Comparison of ENCODE assay signal across 8 cellular contexts in the genomic region with DNA sequence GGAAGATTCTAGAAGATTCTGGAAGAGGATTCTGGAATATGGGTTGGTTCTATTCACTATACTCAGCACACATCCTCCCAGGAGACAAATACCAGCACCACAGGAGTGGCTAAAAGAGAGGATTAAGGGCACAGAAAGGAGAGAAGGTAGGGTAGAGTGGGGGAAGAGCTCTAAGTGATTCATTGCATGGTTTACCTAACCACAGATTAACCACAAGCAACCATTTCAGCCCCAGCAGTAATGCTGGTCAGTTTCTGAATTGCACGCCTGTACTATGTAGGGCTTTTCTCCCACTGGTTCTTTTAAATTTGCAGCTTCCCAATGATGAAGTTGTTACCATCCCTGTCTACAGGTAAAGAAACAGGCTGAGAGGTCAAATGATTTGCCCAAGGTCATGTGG.
DNase-seq lines count a peak whose midpoint lies in the region; ATAC-seq and TF ChIP-seq lines count a peak whose summit lies in the region.

No MANE protein-coding gene starts in this region.

- peak; percentile 22 for TF ChIP-seq CTCF in retinal pigment epithelial cell (conservative IDR thresholded peaks at IDR 0.05; ENCODE audit: low read depth, low read length)

- no peaks in the 10 kb centered on the region for H3K9me3 Mint-ChIP-seq in effector memory CD8-positive, alpha-beta T cell

- H3K4me3 Mint-ChIP-seq in effector memory CD8-positive, alpha-beta T cell, result no peak overlapping the region

- H3K4me1 Mint-ChIP-seq in effector memory CD8-positive, alpha-beta T cell (ENCODE audit: low read depth in 2 of 2), result no peaks in the 10 kb centered on the region

- H3K4me3 ChIP-seq in retinal pigment epithelial cell (ENCODE audit: low read length), result no peak overlapping the region

- peak; percentile 15 for DNase-seq in RPMI8226
- DNase-seq in retinal pigment epithelial cell (ENCODE audit: low read depth), result peak; percentile 28
- DNase-seq in stimulated activated CD4-positive, alpha-beta T cell treated with anti-CD3 and anti-CD28 coated beads, Interleukin-4, amount 100 ng/mL, for 24 hours, result no peak
- no peak for DNase-seq in effector memory CD8-positive, alpha-beta T cell
- no peak for DNase-seq in NCI-H1417 (lab: John Stamatoyannopoulos, UW)

- no peaks in the 10 kb centered on the region for H3K36me3 Mint-ChIP-seq in effector memory CD8-positive, alpha-beta T cell (ENCODE audit: insufficient read depth)

- H3K27ac Mint-ChIP-seq in effector memory CD8-positive, alpha-beta T cell, result no peak overlapping the region

- peak; percentile 85 for ATAC-seq in GM18868 (IDR thresholded peaks at IDR 0.05; ENCODE audit: unreplicated experiment)
- ATAC-seq in HG02973 (IDR thresholded peaks at IDR 0.05; ENCODE audit: unreplicated experiment), result peak; percentile 79
- no peak for ATAC-seq in HG03025 (IDR thresholded peaks at IDR 0.05; ENCODE audit: low FRiP score, unreplicated experiment)
- ATAC-seq in effector memory CD8-positive, alpha-beta T cell (replicated peaks), result no peak

- peaks cover 65 to 66% of the 10 kb centered on the region in 2 donors for H3K27me3 Mint-ChIP-seq in effector memory CD8-positive, alpha-beta T cell

Comparison
In these comparisons a context has a peak if more than half of its experiments do, and no peak if none do; other contexts are left out.
1. ATAC-seq: peak in GM18868 (single experiment) and HG02973 (single experiment); none in HG03025 (single experiment) and effector memory CD8-positive, alpha-beta T cell (single experiment).
2. DNase-seq: peak in RPMI8226 (single experiment) and retinal pigment epithelial cell (single experiment); none in stimulated activated CD4-positive, alpha-beta T cell treated with anti-CD3 and anti-CD28 coated beads, Interleukin-4, amount 100 ng/mL, for 24 hours (single experiment), effector memory CD8-positive, alpha-beta T cell (0 of 3) and NCI-H1417 (0 of 3).